Comparison of ENCODE assay signal across 10 cellular contexts in genomic region chr10:125060486-125060850, GRCh38.
DNase-seq lines count a peak whose midpoint lies in the region; TF ChIP-seq lines count a peak whose summit lies in the region.
"Had no signal": no experiment of that assay in that cellular context is flagged by ENCODE, and none has a peak within 500 bp of the region (broad histone marks: within the 10 kb centered on the region; RNA-seq: fewer than 3 reads in every experiment).

No MANE protein-coding gene starts in this region.

- DNase-seq in EH (ENCODE audit: low read depth) = peak; percentile 56
- peak; percentile 36 to 41 for DNase-seq in cardiac fibroblast (ENCODE audit: low read depth in 2 of 2)
- DNase-seq in iris pigment epithelial cell (ENCODE audit: low read depth) = peak; percentile 63
- DNase-seq in sigmoid colon = no peak
- no peak for DNase-seq in HT-29 (ENCODE audit: low spot score)
- DNase-seq in AG08396 (ENCODE audit: low spot score) = no peak
- DNase-seq in NCI-H1930 (lab: John Stamatoyannopoulos, UW) = no peak
- no peak for DNase-seq in HAP-1 (ENCODE audit: low spot score in 2 of 2)
- DNase-seq: DMS153, NCI-H1105 had no signal

- TF ChIP-seq CTCF in cardiac fibroblast (IDR thresholded peaks at IDR 0.05; ENCODE audit: low read depth, low read length) = no peak
- no peak for TF ChIP-seq CTCF in sigmoid colon (IDR thresholded peaks at IDR 0.05)

- H3K36me3 ChIP-seq in sigmoid colon (no peaks in the 10 kb centered on the region), HAP-1 (replicated peaks) (peaks cover 8% of the 10 kb centered on the region)

- intact Hi-C loops in sigmoid colon (cut with DNase I) = loop anchor here (2.0 to 10.0 kb wide), 3 partner anchors 68 to 536 kb away; no protein-coding TSS in a partner anchor

- no peaks in the 10 kb centered on the region for H3K27me3 ChIP-seq in sigmoid colon
- H3K27me3 ChIP-seq in HAP-1 (ENCODE audit: low read depth) = no peaks in the 10 kb centered on the region

- no peak for TF ChIP-seq POLR2A in sigmoid colon (IDR thresholded peaks at IDR 0.05)

- TF ChIP-seq EP300 in sigmoid colon (IDR thresholded peaks at IDR 0.05) = peak in 1 of 4 donors; percentile 64

- WGBS in sigmoid colon, 2 donors = 63 to 68% methylated on average over 11 of the region's 11 CpGs

- no peaks in the 10 kb centered on the region for H3K9me3 ChIP-seq in sigmoid colon
- no peaks in the 10 kb centered on the region for H3K9me3 ChIP-seq in HAP-1

- H3K4me1 ChIP-seq in sigmoid colon = peaks cover 0 to 100% (median 100%) of the 10 kb centered on the region in 4 donors
- H3K4me1 ChIP-seq in HAP-1 = peaks cover 19% of the 10 kb centered on the region

- H3K27ac ChIP-seq in sigmoid colon = peak overlapping the region; percentile 78 to 96 (median 84)

- in situ Hi-C loops in HAP-1 (cut with MboI; ENCODE audit: low sequenced_read_pairs) = no loop called here

- H3K4me3 ChIP-seq in cardiac fibroblast (replicated peaks in 1 of 2; ENCODE audit: low read depth in 2 of 2, low read length in 2 of 2) (no peak overlapping the region), sigmoid colon (peak overlapping the region in 3 of 4 donors; percentile 4 to 21 (median 14)), HAP-1 (no peak overlapping the region)

Comparison
In these comparisons a context has a peak if more than half of its experiments do, and no peak if none do; other contexts are left out.
1. DNase-seq: peak in EH (single experiment), cardiac fibroblast (2 of 2) and iris pigment epithelial cell (single experiment); none in sigmoid colon (single experiment), HT-29 (single experiment), AG08396 (single experiment), NCI-H1930 (0 of 2) and HAP-1 (0 of 2).
2. H3K4me3 ChIP-seq: peak in sigmoid colon (3 of 4); none in cardiac fibroblast (0 of 2) and HAP-1 (single experiment).